Comparison of ENCODE assay signal across 8 cellular contexts in the genomic region with DNA sequence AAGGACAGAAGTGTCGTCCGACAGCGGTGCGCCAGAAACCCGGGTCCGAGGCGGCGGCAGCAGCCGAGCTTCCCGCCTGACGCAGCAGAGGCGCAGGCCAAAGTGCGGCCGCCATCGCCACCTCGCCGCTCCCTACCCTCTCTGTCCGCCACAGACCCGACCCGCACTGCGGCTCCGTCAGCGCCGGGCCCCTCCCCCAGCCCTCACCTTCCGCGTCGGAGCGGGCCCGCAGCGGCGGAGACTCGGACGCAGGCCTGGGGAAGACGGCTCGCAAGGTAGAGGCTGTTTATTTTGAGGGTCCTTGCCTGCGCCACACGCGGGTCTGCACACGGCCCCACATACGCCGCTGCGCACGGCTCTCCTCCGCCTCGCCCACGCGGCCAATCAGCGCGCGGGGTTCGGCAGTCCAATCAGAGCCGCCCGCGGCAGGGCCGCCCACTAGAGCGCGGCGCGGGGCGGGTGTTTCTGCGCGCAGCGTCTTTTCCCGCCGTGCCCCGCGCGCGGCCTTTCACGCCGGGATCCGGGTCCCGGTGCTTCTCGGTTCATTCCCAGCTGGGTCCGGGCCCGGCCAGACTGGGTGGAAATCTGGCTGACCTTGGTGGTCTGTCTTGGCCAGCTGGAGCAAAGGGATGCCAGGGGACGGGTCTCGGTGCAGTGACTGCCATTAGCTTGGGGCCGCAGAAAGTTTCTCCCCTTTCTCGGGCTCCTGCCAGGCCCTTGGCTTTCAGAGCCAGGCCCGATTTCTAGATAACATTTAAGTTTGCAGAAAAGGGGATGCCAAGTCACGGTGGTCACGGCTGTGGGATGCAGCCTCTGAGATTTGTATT. TPM values are rescaled to one million over a fixed set of nuclear protein-coding genes. Genes with fewer than 3 reads are reported as not detected.
DNase-seq lines count a peak whose midpoint lies in the region; ATAC-seq, FAIRE-seq and TF ChIP-seq lines count a peak whose summit lies in the region.

A gene (minus strand): TSS at position 328 of the 827 bp plus-strand sequence. CDS start 12,139 bp downstream, outside the sequence.

- H3K79me2 ChIP-seq in Loucy (ENCODE audit: insufficient read depth, low read length): peaks cover 62% of the 10 kb centered on the region

- H2AFZ ChIP-seq in Loucy (ENCODE audit: low read length): peak within 1 kb of the TSS; percentile 89

- H3K27me3 Mint-ChIP-seq in activated T-helper 2 cell treated with anti-CD3 and anti-CD28 coated beads, Interferon-gamma antibody, Interleukin-2, Interleukin-4, amounts not matched to agents 10 μg/mL and 5 μg/mL and 100 μg/mL, durations not matched to agents 14 hours and 24 hours and 36 hours (ENCODE audit: low read depth): no peaks in the 10 kb centered on the region
- no peaks in the 10 kb centered on the region for H3K27me3 Mint-ChIP-seq in natural killer cell (ENCODE audit: low read depth in 2 of 2)

- H3K36me3 Mint-ChIP-seq in activated T-helper 2 cell treated with anti-CD3 and anti-CD28 coated beads, Interferon-gamma antibody, Interleukin-2, Interleukin-4, amounts not matched to agents 10 μg/mL and 5 μg/mL and 100 μg/mL, durations not matched to agents 14 hours and 24 hours and 36 hours (ENCODE audit: low read depth): peaks cover 39% of the 10 kb centered on the region
- no peaks in the 10 kb centered on the region for H3K36me3 Mint-ChIP-seq in natural killer cell

- intact Hi-C loops in activated T-helper 2 cell treated with anti-CD3 and anti-CD28 coated beads, Interferon-gamma antibody, Interleukin-2, Interleukin-4, amounts not matched to agents 10 μg/mL and 5 μg/mL and 100 μg/mL, durations not matched to agents 14 hours and 24 hours and 36 hours (cut with micrococcal nuclease): loop anchor here (1.0 to 5.0 kb wide), 7 partner anchors 22 to 259 kb away; a partner anchor contains a TSS
- intact Hi-C loops in natural killer cell (cut with micrococcal nuclease): loop anchor here (1.0 to 2.0 kb wide), 3 partner anchors 22 to 66 kb away; a partner anchor contains a TSS

- H4K20me1 ChIP-seq in Loucy (ENCODE audit: insufficient read depth, low read length, poor library complexity, severe bottlenecking): peaks cover 45% of the 10 kb centered on the region

- H3K4me1 Mint-ChIP-seq in activated T-helper 2 cell treated with anti-CD3 and anti-CD28 coated beads, Interferon-gamma antibody, Interleukin-2, Interleukin-4, amounts not matched to agents 10 μg/mL and 5 μg/mL and 100 μg/mL, durations not matched to agents 14 hours and 24 hours and 36 hours (ENCODE audit: low read depth): peaks cover 42% of the 10 kb centered on the region
- peaks cover 39 to 47% of the 10 kb centered on the region in 2 donors for H3K4me1 Mint-ChIP-seq in natural killer cell

- H3K9me3 ChIP-seq in Loucy (ENCODE audit: insufficient read depth, low read depth, low read length) (no peaks in the 10 kb centered on the region), RWPE2 (ENCODE audit: severe bottlenecking) (no peaks in the 10 kb centered on the region)

- H3K9me3 Mint-ChIP-seq in activated T-helper 2 cell treated with anti-CD3 and anti-CD28 coated beads, Interferon-gamma antibody, Interleukin-2, Interleukin-4, amounts not matched to agents 10 μg/mL and 5 μg/mL and 100 μg/mL, durations not matched to agents 14 hours and 24 hours and 36 hours: no peaks in the 10 kb centered on the region
- H3K9me3 Mint-ChIP-seq in natural killer cell: no peaks in the 10 kb centered on the region

- H3K4me3 Mint-ChIP-seq in activated T-helper 2 cell treated with anti-CD3 and anti-CD28 coated beads, Interferon-gamma antibody, Interleukin-2, Interleukin-4, amounts not matched to agents 10 μg/mL and 5 μg/mL and 100 μg/mL, durations not matched to agents 14 hours and 24 hours and 36 hours (ENCODE audit: low read depth): peak within 1 kb of the TSS; percentile 97
- H3K4me3 Mint-ChIP-seq in natural killer cell: peak within 1 kb of the TSS; percentile 91

- H3K4me1 ChIP-seq in Loucy (ENCODE audit: insufficient read depth, low read length, poor library complexity, severe bottlenecking) (peaks cover 29% of the 10 kb centered on the region), RWPE2 (ENCODE audit: insufficient read depth, poor library complexity, severe bottlenecking) (peaks cover 31% of the 10 kb centered on the region)

- H3K36me3 ChIP-seq in Loucy (ENCODE audit: insufficient read depth, low read length): peaks cover 6% of the 10 kb centered on the region; the same call in 1 of the 2 replicates
- H3K36me3 ChIP-seq in RWPE2 (ENCODE audit: low read depth): peaks cover 49% of the 10 kb centered on the region

- TF ChIP-seq POLR2A in H54 (IDR thresholded peaks at IDR 0.05; ENCODE audit: low read depth, low read length): peak; percentile 86

- DNase-seq in EL: peak; percentile 94
- peak; percentile 96 for DNase-seq in H54 (ENCODE audit: insufficient read length, low spot score)
- peak; percentile 87 for DNase-seq in RWPE2 (ENCODE audit: low spot score)
- DNase-seq in activated T-helper 2 cell treated with anti-CD3 and anti-CD28 coated beads, Interferon-gamma antibody, Interleukin-2, Interleukin-4, amounts not matched to agents 10 μg/mL and 5 μg/mL and 100 μg/mL, durations not matched to agents 14 hours and 24 hours and 36 hours (ENCODE audit: low spot score): peak; percentile 91
- peak; percentile 89 for DNase-seq in fibroblast of mammary gland (ENCODE audit: low read depth)
- DNase-seq in natural killer cell: peak; percentile 95
- DNase-seq in stimulated activated naive CD4-positive, alpha-beta T cell (lab: John Stamatoyannopoulos, UW): peak; percentile 83 to 94 (median 88)

- FAIRE-seq in H54 (lab: Jason Lieb, UNC): peak; percentile 61

- no peaks in the 10 kb centered on the region for H3K9me2 ChIP-seq in Loucy (replicated peaks; ENCODE audit: low read depth, low read length)

- peak within 1 kb of the TSS; percentile 98 for H3K9ac ChIP-seq in Loucy (ENCODE audit: low read depth, low read length, poor library complexity, severe bottlenecking)

- ATAC-seq in RWPE2 (ENCODE audit: low read depth) (peak; percentile 96), natural killer cell (peak; percentile 95 to 100 (median 97))

- peak within 1 kb of the TSS; percentile 95 for H3K4me2 ChIP-seq in Loucy (ENCODE audit: low read depth, low read length, poor library complexity, severe bottlenecking)

- TF ChIP-seq CTCF in Loucy (conservative IDR thresholded peaks at IDR 0.05; ENCODE audit: low read length): no peak
- no peak for TF ChIP-seq CTCF in RWPE2 (IDR thresholded peaks at IDR 0.05; ENCODE audit: poor library complexity, severe bottlenecking)
- no peak for TF ChIP-seq CTCF in fibroblast of mammary gland (conservative IDR thresholded peaks at IDR 0.05; ENCODE audit: control insufficient read depth, insufficient read depth, low read depth, low read length)
- no peak for TF ChIP-seq CTCF in natural killer cell (IDR thresholded peaks at IDR 0.05)

- H3K4me3 ChIP-seq in Loucy (ENCODE audit: low read length, poor library complexity, severe bottlenecking) (peak within 1 kb of the TSS; percentile 98), RWPE2 (ENCODE audit: severe bottlenecking) (peak within 1 kb of the TSS; percentile 93), fibroblast of mammary gland (ENCODE audit: control insufficient read depth, low read depth, low read length) (peak within 1 kb of the TSS; percentile 96)

- peak within 1 kb of the TSS; percentile 84 for H3K27ac ChIP-seq in RWPE2 (ENCODE audit: poor library complexity, severe bottlenecking)

- no peaks in the 10 kb centered on the region for H3F3A ChIP-seq in Loucy (ENCODE audit: low read depth)

- H3K27ac Mint-ChIP-seq in activated T-helper 2 cell treated with anti-CD3 and anti-CD28 coated beads, Interferon-gamma antibody, Interleukin-2, Interleukin-4, amounts not matched to agents 10 μg/mL and 5 μg/mL and 100 μg/mL, durations not matched to agents 14 hours and 24 hours and 36 hours: peak within 1 kb of the TSS; percentile 98
- H3K27ac Mint-ChIP-seq in natural killer cell: peak within 1 kb of the TSS; percentile 84 to 100

- H3K27me3 ChIP-seq in Loucy (ENCODE audit: insufficient read depth, low read length, poor library complexity, severe bottlenecking) (peaks cover 4% of the 10 kb centered on the region), RWPE2 (ENCODE audit: insufficient read depth, poor library complexity, severe bottlenecking) (no peaks in the 10 kb centered on the region)

RNA-seq across cellular contexts. Expression of the gene that starts here (rescaled TPM):
- total RNA-seq in activated T-helper 2 cell treated with anti-CD3 and anti-CD28 coated beads, Interferon-gamma antibody, Interleukin-2, Interleukin-4, amounts not matched to agents 10 μg/mL and 5 μg/mL and 100 μg/mL, durations not matched to agents 14 hours and 24 hours and 36 hours: 351 TPM in 2 replicates
- total RNA-seq in natural killer cell: 100 to 1,000 TPM; 202 to 223 (median 211) TPM

Comparison
In these comparisons a context has a peak if more than half of its experiments do, and no peak if none do; other contexts are left out.
1. Peak in every context shown above with its lines: DNase-seq, ATAC-seq, H3K4me3 ChIP-seq and H3K27ac ChIP-seq.